Comparison of ENCODE assay signal across 21 cellular contexts in genomic region chr6:108161724-108162282, GRCh38. TPM values are rescaled to one million over a fixed set of nuclear protein-coding genes. Genes with fewer than 3 reads are reported as not detected.
A peak's percentile ranks its signal among the peaks of the same experiment; 100 is the strongest.
DNase-seq lines count a peak whose midpoint lies in the region; ATAC-seq, FAIRE-seq and TF ChIP-seq lines count a peak whose summit lies in the region.
"Had no signal": no experiment of that assay in that cellular context is flagged by ENCODE, and none has a peak within 500 bp of the region (broad histone marks: within the 10 kb centered on the region; RNA-seq: fewer than 3 reads in every experiment).

No MANE protein-coding gene starts in this region.

- H3K27ac Mint-ChIP-seq in IgD-negative memory B cell (peak overlapping the region in 2 of 3 donors; percentile 5 to 93), neural progenitor cell (no peak overlapping the region), type B pancreatic cell (no peak overlapping the region)
- H3K27ac Mint-ChIP-seq: CD4-positive, alpha-beta memory T cell; H9 had no signal

- H3K4me3 Mint-ChIP-seq in IgD-negative memory B cell (peak overlapping the region in 1 of 4 donors; percentile 53), neural progenitor cell (peak overlapping the region; percentile 13), type B pancreatic cell (peak overlapping the region; percentile 6)
- H3K4me3 Mint-ChIP-seq: H9 had no signal

- H4K20me1 ChIP-seq in H1 (replicated peaks in 1 of 2; ENCODE audit: control insufficient read depth in 1 of 2, insufficient read depth in 2 of 2, low read length in 2 of 2) (peaks cover 13 to 26% of the 10 kb centered on the region in 2 experiments), neural progenitor cell (ENCODE audit: low read depth) (peaks cover 73% of the 10 kb centered on the region)

- no peak overlapping the region for H3K14ac ChIP-seq in H1 (ENCODE audit: insufficient read length)

- H3K79me1 ChIP-seq in H1 (ENCODE audit: low read depth, low read length): no peaks in the 10 kb centered on the region

- H3K4me1 Mint-ChIP-seq in IgD-negative memory B cell: peaks cover 12 to 25% (median 24%) of the 10 kb centered on the region in 3 donors
- peaks cover 51% of the 10 kb centered on the region for H3K4me1 Mint-ChIP-seq in neural progenitor cell
- H3K4me1 Mint-ChIP-seq in type B pancreatic cell (ENCODE audit: unreplicated experiment): peaks cover 34% of the 10 kb centered on the region

- 22% methylated on average over 3 of the region's 3 CpGs; no CpG with 5 or more reads in 1 of the 2 experiments for WGBS in H1 (ENCODE audit: extremely low coverage in 1 of 2, insufficient coverage in 1 of 2, insufficient read length in 1 of 2, insufficient replicate concordance in 2 of 2, low coverage in 1 of 2, low lambda C conversion rate in 2 of 2, missing lambda C conversion rate in 1 of 2), 2 experiments

- H3K9me3 ChIP-seq in H1 (ENCODE audit: insufficient read depth in 2 of 2, low read depth in 1 of 2, low read length in 1 of 2): no peaks in the 10 kb centered on the region
- no peaks in the 10 kb centered on the region for H3K9me3 ChIP-seq in neural progenitor cell (ENCODE audit: low read depth)
- H3K9me3 ChIP-seq: Caco-2 had no signal

- no peak for ATAC-seq in stimulated activated naive CD8-positive, alpha-beta T cell treated with anti-CD3 and anti-CD28 coated beads, Interleukin-15, Interleukin-2, amounts not matched to agents 100 U/mL and 50 U/mL, for 24 hours
- ATAC-seq: GM12878, HCT116 had no signal

- H3K4me3 ChIP-seq in H1 (ENCODE audit: extremely low read depth in 1 of 4, insufficient read depth in 2 of 4, low read depth in 3 of 4, low read length in 4 of 4) (no peak overlapping the region), neural progenitor cell (no peak overlapping the region)
- H3K4me3 ChIP-seq: GM12878 had no signal

- peak overlapping the region; percentile 74 for H2BK15ac ChIP-seq in H1 (ENCODE audit: low read length)

- no peak overlapping the region for H2BK20ac ChIP-seq in H1 (ENCODE audit: low read length)

- no peak for TF ChIP-seq RAD21 in H1 (IDR thresholded peaks at IDR 0.05 in 1 of 2, conservative IDR thresholded peaks at IDR 0.05 in 1 of 2; ENCODE audit: low read depth in 2 of 2, low read length in 2 of 2)

- TF ChIP-seq EP300 in H1 (IDR thresholded peaks at IDR 0.05; ENCODE audit: borderline replicate concordance in 1 of 2, low read depth in 2 of 2, low read length in 2 of 2): no peak

- H3K27me3 ChIP-seq in H1 (replicated peaks in 1 of 4; ENCODE audit: control insufficient read depth in 3 of 4, extremely low read depth in 1 of 4, insufficient read depth in 3 of 4, low read length in 3 of 4) (peaks cover 95 to 100% (median 98%) of the 10 kb centered on the region in 4 experiments), neural progenitor cell (peaks cover 93% of the 10 kb centered on the region)

- peaks cover 17 to 36% (median 21%) of the 10 kb centered on the region in 4 experiments for H3K4me1 ChIP-seq in H1 (replicated peaks in 1 of 4; ENCODE audit: control insufficient read depth in 3 of 4, insufficient read depth in 4 of 4, low read length in 3 of 4)
- peaks cover 86% of the 10 kb centered on the region for H3K4me1 ChIP-seq in neural progenitor cell

- POLR2A ChIA-PET in H1 (lab: Charles Lee; ENCODE audit: partially characterized antibody): interaction anchor here (0.8 to 1.8 kb wide), 2 partner anchors 10 to 27 kb away, joined by 3 read pairs; no protein-coding TSS in a partner anchor

- H2AFZ ChIP-seq in H1 (ENCODE audit: low read length) (no peak overlapping the region), neural progenitor cell (replicated peaks) (no peak overlapping the region)

- FAIRE-seq in H1 (lab: Jason Lieb, UNC): no peak
- FAIRE-seq: GM12878, GM19239 had no signal

- H2BK5ac ChIP-seq in H1 (ENCODE audit: low read depth, low read length): no peak overlapping the region

- DNase-seq in H1 (ENCODE audit: low read depth in 1 of 2, low spot score in 2 of 2): no peak
- DNase-seq in neural progenitor cell (ENCODE audit: low spot score): no peak
- DNase-seq in type B pancreatic cell (ENCODE audit: extremely low spot score, unreplicated experiment): no peak
- no peak for DNase-seq in GM19240 (ENCODE audit: insufficient read length, low spot score)
- no peak for DNase-seq in stimulated activated naive CD8-positive, alpha-beta T cell treated with anti-CD3 and anti-CD28 coated beads, Interleukin-15, Interleukin-2, amounts not matched to agents 100 U/mL and 50 U/mL, for 24 hours
- no peak for DNase-seq in activated naive CD4-positive, alpha-beta T cell treated with anti-CD3 and anti-CD28 coated beads, Interleukin-2, amount 50 U/mL, for 16 hours
- DNase-seq: C1 segment of cervical spinal cord; Caco-2; CD4-positive, alpha-beta memory T cell; DMS153; DMS79; EL; GDM1; H9 had no signal

- no peak overlapping the region for H4K8ac ChIP-seq in H1 (ENCODE audit: extremely low read depth, insufficient read depth, low read length)

- H2AK5ac ChIP-seq in H1 (ENCODE audit: low read depth, low read length): no peak overlapping the region

- H3K56ac ChIP-seq in H1 (replicated peaks; ENCODE audit: insufficient read length, low read depth, low read length): no peak overlapping the region

- H3K23me2 ChIP-seq in H1 (ENCODE audit: low read depth, low read length): peaks cover 7% of the 10 kb centered on the region; the same call in 1 of the 2 replicates

- H2BK12ac ChIP-seq in H1 (ENCODE audit: low read depth, low read length): no peak overlapping the region

- H3K36me3 ChIP-seq in H1 (ENCODE audit: control insufficient read depth in 2 of 4, insufficient read depth in 4 of 4, low read length in 3 of 4): peaks cover 0 to 5% (median 0%) of the 10 kb centered on the region in 4 experiments; a peak in 1 of 8 replicates
- H3K36me3 ChIP-seq in neural progenitor cell: no peaks in the 10 kb centered on the region

- H3K4me2 ChIP-seq in H1 (ENCODE audit: insufficient read depth in 1 of 2, low read depth in 2 of 2, low read length in 2 of 2): no peak overlapping the region
- H3K4me2 ChIP-seq in neural progenitor cell: peak overlapping the region; percentile 42

- H4K5ac ChIP-seq in H1 (ENCODE audit: insufficient read length, low read depth, low read length): no peak overlapping the region

- no peak overlapping the region for H3K27ac ChIP-seq in H1 (ENCODE audit: low read depth, low read length)
- H3K27ac ChIP-seq in neural progenitor cell: no peak overlapping the region

- H4K91ac ChIP-seq in H1 (replicated peaks; ENCODE audit: insufficient read length, low read length): no peak overlapping the region

- CTCF ChIA-PET in H1 (lab: Charles Lee; ENCODE audit: partially characterized antibody): interaction anchor here (1.0 to 2.6 kb wide), 6 partner anchors 11 to 49 kb away, joined by 4 to 12 read pairs (median 5); no protein-coding TSS in a partner anchor

- H3K36me3 Mint-ChIP-seq in IgD-negative memory B cell (peaks cover 5% of the 10 kb centered on the region), neural progenitor cell (no peaks in the 10 kb centered on the region), type B pancreatic cell (peaks cover 4% of the 10 kb centered on the region)
- H3K36me3 Mint-ChIP-seq: CD4-positive, alpha-beta memory T cell had no signal

- no peak overlapping the region for H3K18ac ChIP-seq in H1 (ENCODE audit: extremely low read depth, low read length)

- H3K9ac ChIP-seq in H1 (replicated peaks in 1 of 4; ENCODE audit: extremely low read depth in 1 of 4, low read depth in 3 of 4, low read length in 3 of 4): no peak overlapping the region
- H3K9ac ChIP-seq in neural progenitor cell: no peak overlapping the region

- TF ChIP-seq CTCF in H1 (IDR thresholded peaks at IDR 0.05; ENCODE audit: control extremely low read depth in 1 of 3, insufficient read depth in 1 of 3, low read depth in 1 of 3, low read length in 3 of 3) (no peak), neural progenitor cell (IDR thresholded peaks at IDR 0.05) (no peak), type B pancreatic cell (conservative IDR thresholded peaks at IDR 0.05) (no peak)

- no peak for TF ChIP-seq POLR2A in H1 (IDR thresholded peaks at IDR 0.05; ENCODE audit: control extremely low read depth in 1 of 2, low read depth in 2 of 2, low read length in 2 of 2)

- H3K79me2 ChIP-seq in H1 (ENCODE audit: control insufficient read depth in 1 of 2, insufficient read depth in 2 of 2, low read length in 2 of 2) (no peaks in the 10 kb centered on the region), neural progenitor cell (ENCODE audit: low read depth) (no peaks in the 10 kb centered on the region)

- no peak overlapping the region for H2BK120ac ChIP-seq in H1 (replicated peaks; ENCODE audit: low read depth, low read length)

- peaks cover 88% of the 10 kb centered on the region for H3K27me3 Mint-ChIP-seq in IgD-negative memory B cell
- H3K27me3 Mint-ChIP-seq in neural progenitor cell (ENCODE audit: insufficient read depth, low read depth): peaks cover 81% of the 10 kb centered on the region
- H3K27me3 Mint-ChIP-seq in type B pancreatic cell: peaks cover 97% of the 10 kb centered on the region

- no peak overlapping the region for H3K4ac ChIP-seq in H1 (replicated peaks; ENCODE audit: insufficient read length, low read depth, low read length)

- peaks cover 0 to 15% (median 3%) of the 10 kb centered on the region in 3 donors for H3K9me3 Mint-ChIP-seq in IgD-negative memory B cell
- peaks cover 2% of the 10 kb centered on the region for H3K9me3 Mint-ChIP-seq in neural progenitor cell
- no peaks in the 10 kb centered on the region for H3K9me3 Mint-ChIP-seq in type B pancreatic cell

- peaks cover 61% of the 10 kb centered on the region for H3F3A ChIP-seq in neural progenitor cell (ENCODE audit: low read depth)

- no peak overlapping the region for H3K23ac ChIP-seq in H1 (ENCODE audit: insufficient read length)

TF ChIP-seq in H1, 55 proteins besides CTCF, POLR2A, EP300 and RAD21 (continues in another document):
- peak; percentile 91; the same call in 1 of the 2 replicates for TF ChIP-seq CBX8 (IDR thresholded peaks at IDR 0.05; ENCODE audit: borderline replicate concordance, low read depth, low read length)
- TF ChIP-seq FOSL1 (IDR thresholded peaks at IDR 0.05; ENCODE audit: insufficient read depth, low read depth, low read length): no peak
- no peak for TF ChIP-seq NANOG (IDR thresholded peaks at IDR 0.05; ENCODE audit: insufficient read depth, low read depth, low read length, poor library complexity, severe bottlenecking)

RNA-seq across cellular contexts. Expression of gene NR2E1, which starts 4.0 kb away (rescaled TPM):
- polyA plus RNA-seq in IgD-negative memory B cell (not detected), H1 (2011; rRNA removed) (not detected in 2 replicates)
- not detected in 2 replicates for total RNA-seq in H1 (2021; fragmentation: NEBNext Ultra II Directional; extraction: Animal tissue kit (Norgen Biotek cat#: 25700))
- not detected for polyA plus RNA-seq in H1 (2011; cell fraction: cytosol; rRNA removed)
- polyA plus RNA-seq in H1 (2011; cell fraction: nucleus; rRNA removed): not detected
- polyA plus RNA-seq in H1 (2012, experiment 1 of 2): not detected in 4 replicates
- polyA plus RNA-seq in H1 (2012, experiment 2 of 2): not detected
- polyA plus RNA-seq in H1 (2013, experiment 1 of 2): not detected
- polyA plus RNA-seq in H1 (2013, experiment 2 of 2): not detected
- polyA minus RNA-seq in H1 (2011; rRNA and poly(A)+ RNA removed): not detected in 2 replicates
- polyA minus RNA-seq in H1 (2011; cell fraction: cytosol; rRNA and poly(A)+ RNA removed): not detected
- not detected for polyA minus RNA-seq in H1 (2011; cell fraction: nucleus; rRNA and poly(A)+ RNA removed)
- total RNA-seq in neural progenitor cell (ENCODE audit: low replicate concordance) (0.25 and 1.0 TPM in 2 replicates), type B pancreatic cell (ENCODE audit: low replicate concordance) (0.26 TPM in 1 of 2 replicates, not detected in the other)
- total RNA-seq: A172; A673; CD4-positive, alpha-beta memory T cell; GM12878; H9 had no signal
- polyA plus RNA-seq: BJ; CD4-positive, alpha-beta memory T cell; GM12878 had no signal

Comparison
In these comparisons a context has a peak if more than half of its experiments do, and no peak if none do; other contexts are left out.
1. H3K27ac Mint-ChIP-seq: peak in IgD-negative memory B cell (2 of 3); none in neural progenitor cell (single experiment) and type B pancreatic cell (single experiment).